In the genomic region with DNA sequence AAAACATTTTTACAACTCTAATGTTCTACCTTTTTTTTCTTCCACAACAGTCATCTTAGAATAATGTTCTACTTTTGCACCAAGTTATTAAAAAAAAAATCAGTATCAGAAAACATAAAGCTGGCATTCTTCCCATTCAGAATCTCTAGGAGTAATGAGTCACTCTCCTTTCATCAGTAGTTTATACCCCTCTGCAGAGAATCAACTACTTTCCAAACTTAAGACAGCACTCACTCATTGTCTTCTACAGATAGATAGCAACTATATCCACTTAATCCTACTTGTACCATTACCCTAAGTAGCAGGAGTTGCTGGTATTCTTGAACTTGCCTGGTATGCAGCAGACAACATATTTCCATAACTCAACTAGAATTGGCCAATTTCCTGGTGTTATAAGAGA, we compare ENCODE assay signal across 13 cellular contexts. TPM values are rescaled to one million over a fixed set of nuclear protein-coding genes. Genes with fewer than 3 reads are reported as not detected.
"Had no signal": no experiment of that assay in that cellular context is flagged by ENCODE, and none has a peak within 500 bp of the region (broad histone marks: within the 10 kb centered on the region; RNA-seq: fewer than 3 reads in every experiment).

No MANE protein-coding gene starts in this region.

- H3K4me3 ChIP-seq: adrenal gland, body of pancreas, thyroid gland, vagina had no signal

- H3K9ac ChIP-seq: parathyroid adenoma had no signal

- H3K27ac ChIP-seq: adrenal gland, parathyroid adenoma, thyroid gland, vagina had no signal

- H3K79me2 ChIP-seq: parathyroid adenoma had no signal

- ATAC-seq: body of pancreas had no signal

- DNase-seq: activated B cell treated with CpG ODN at 0.5 μM for 24 hours; activated CD4-positive, alpha-beta T cell treated with anti-CD3 and anti-CD28 coated beads, Interleukin-2, amount 10 ng/mL, durations not matched to agents 7 days and 5 days; activated CD8-positive, alpha-beta memory T cell treated with anti-CD3 and anti-CD28 coated beads for 24 hours; activated naive CD4-positive, alpha-beta T cell treated with anti-CD3 and anti-CD28 coated beads, Interleukin-2, amount 10 ng/mL, durations not matched to agents 7 days and 5 days; adrenal gland; body of pancreas; effector CD4-positive, alpha-beta T cell; hippocampal formation; retina; thyroid gland had no signal

- H3K9me3 ChIP-seq: adrenal gland, body of pancreas, thyroid gland, vagina had no signal

- H3K36me3 ChIP-seq: adrenal gland, thyroid gland, vagina had no signal

- H2AFZ ChIP-seq: parathyroid adenoma had no signal

- H3K27me3 ChIP-seq: adrenal gland, body of pancreas, thyroid gland, vagina had no signal

- H3K4me1 ChIP-seq: parathyroid adenoma had no signal

RNA-seq across cellular contexts. Expression of gene TIGD4, which starts 3.2 kb away (rescaled TPM):
- total RNA-seq: glomerular endothelial cell had no signal
